In genomic region chr4:24033626-24034025, GRCh38 we compare ENCODE assay signal across 21 cellular contexts.
"Had no signal": no experiment of that assay in that cellular context is flagged by ENCODE, and none has a peak within 500 bp of the region (broad histone marks: within the 10 kb centered on the region; RNA-seq: fewer than 3 reads in every experiment).

No MANE protein-coding gene starts in this region.

- H3K27ac Mint-ChIP-seq: dendritic cell treated with granulocyte-macrophage colony-stimulating factor and Interleukin-4, amounts not matched to agents 40 ng/mL and 50 ng/mL, for 4 days; effector memory CD8-positive, alpha-beta T cell; endodermal cell; memory B cell; mesothelial cell of epicardium; naive thymus-derived CD4-positive, alpha-beta T cell had no signal

- H3K4me1 ChIP-seq: colonic mucosa, esophagus squamous epithelium, foreskin keratinocyte, gastroesophageal sphincter, heart right ventricle, left lung, lower lobe of right lung had no signal

- H3K4me3 ChIP-seq: colonic mucosa, esophagus squamous epithelium, gastroesophageal sphincter, heart right ventricle, left lung, lower lobe of right lung had no signal

- H3K9me3 Mint-ChIP-seq: dendritic cell treated with granulocyte-macrophage colony-stimulating factor and Interleukin-4, amounts not matched to agents 40 ng/mL and 50 ng/mL, for 4 days; endodermal cell; mesothelial cell of epicardium had no signal

- H3K27me3 Mint-ChIP-seq: dendritic cell treated with granulocyte-macrophage colony-stimulating factor and Interleukin-4, amounts not matched to agents 40 ng/mL and 50 ng/mL, for 4 days; effector memory CD8-positive, alpha-beta T cell; memory B cell had no signal

- DNase-seq: colonic mucosa; cortex of kidney; effector CD8-positive, alpha-beta T cell; effector memory CD8-positive, alpha-beta T cell; endodermal cell; erythroblast; esophagus squamous epithelium; foreskin keratinocyte; heart right ventricle; hippocampal formation; left cardiac atrium; left lung; left ventricle myocardium superior; lower lobe of right lung; naive thymus-derived CD4-positive, alpha-beta T cell had no signal

- H3K27ac ChIP-seq: colonic mucosa, epithelial cell of prostate, esophagus squamous epithelium, foreskin keratinocyte, gastroesophageal sphincter, heart right ventricle, left lung, lower lobe of right lung had no signal

- H3K9me3 ChIP-seq: colonic mucosa, esophagus squamous epithelium, gastroesophageal sphincter, heart right ventricle, left lung, lower lobe of right lung had no signal

- H3K36me3 Mint-ChIP-seq: memory B cell; mesothelial cell of epicardium; naive thymus-derived CD4-positive, alpha-beta T cell had no signal

- H3K4me3 Mint-ChIP-seq: dendritic cell treated with granulocyte-macrophage colony-stimulating factor and Interleukin-4, amounts not matched to agents 40 ng/mL and 50 ng/mL, for 4 days; effector memory CD8-positive, alpha-beta T cell; endodermal cell; memory B cell; mesothelial cell of epicardium; naive thymus-derived CD4-positive, alpha-beta T cell had no signal

- ATAC-seq: effector memory CD8-positive, alpha-beta T cell; esophagus mucosa; foreskin keratinocyte; gastroesophageal sphincter; heart right ventricle; left cardiac atrium; left lung; left ventricle myocardium superior; naive thymus-derived CD4-positive, alpha-beta T cell had no signal

- H3K4me1 Mint-ChIP-seq: memory B cell; mesothelial cell of epicardium; naive thymus-derived CD4-positive, alpha-beta T cell had no signal

- H3K36me3 ChIP-seq: colonic mucosa, esophagus squamous epithelium, gastroesophageal sphincter, heart right ventricle, left lung, lower lobe of right lung had no signal

- H3K27me3 ChIP-seq: colonic mucosa, esophagus squamous epithelium, gastroesophageal sphincter, heart right ventricle, left lung had no signal
